ENCODE assay signal across 19 cellular contexts in the genomic region with DNA sequence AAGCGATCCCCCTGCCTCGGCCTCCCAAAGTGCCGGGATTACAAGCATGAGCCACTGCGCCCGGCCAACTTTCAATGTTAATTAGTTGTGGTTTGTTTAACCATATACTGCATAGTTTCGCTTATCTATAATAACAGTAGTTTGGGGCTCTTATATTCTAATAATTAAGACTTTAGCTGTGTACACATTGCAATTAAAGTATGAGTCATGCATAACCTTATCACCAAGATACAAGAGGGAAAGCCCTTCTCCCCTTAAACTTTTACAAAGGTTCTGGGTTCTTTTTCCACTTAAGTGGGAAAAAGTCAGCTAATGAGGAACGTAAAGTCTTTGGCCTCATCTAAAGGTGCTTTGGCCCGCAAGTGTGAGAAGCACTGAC. TPM values are rescaled to one million over a fixed set of nuclear protein-coding genes. Genes with fewer than 3 reads are reported as not detected.
A peak's percentile ranks its signal among the peaks of the same experiment; 100 is the strongest.
DNase-seq lines count a peak whose midpoint lies in the region; ATAC-seq, FAIRE-seq and TF ChIP-seq lines count a peak whose summit lies in the region.
"Had no signal": no experiment of that assay in that cellular context is flagged by ENCODE, and none has a peak within 500 bp of the region (broad histone marks: within the 10 kb centered on the region; RNA-seq: fewer than 3 reads in every experiment).

No MANE protein-coding gene starts in this region.

- dilution Hi-C loops in endothelial cell of umbilical vein (cut with MboI; ENCODE audit: extremely low pct_ligation_motif_present, low sequenced_read_pairs): no loop called here

- H2AFZ ChIP-seq in GM23248: no peak overlapping the region
- H2AFZ ChIP-seq in endothelial cell of umbilical vein (ENCODE audit: low read depth, low read length): peak overlapping the region; percentile 40

- POLR2A ChIA-PET in endothelial cell of umbilical vein (lab: Charles Lee): no interaction called here

- H3K79me2 ChIP-seq in GM23248 (ENCODE audit: insufficient read depth) (no peaks in the 10 kb centered on the region), endothelial cell of umbilical vein (ENCODE audit: control insufficient read depth, insufficient read depth, low read length) (no peaks in the 10 kb centered on the region)

- H3K9me2 ChIP-seq in GM23248 (ENCODE audit: insufficient read depth): no peaks in the 10 kb centered on the region

- no TSS peak for BruUV-seq in endothelial cell of umbilical vein (replicated peaks; lab: Mats Ljungman, UMichigan)

- H3K9ac ChIP-seq in GM23248 (peak overlapping the region; percentile 46; the same call in 1 of the 2 replicates), endothelial cell of umbilical vein (replicated peaks; ENCODE audit: extremely low read depth, insufficient read depth, low read length) (peak overlapping the region; percentile 62)
- H3K9ac ChIP-seq: KMS-11 had no signal

- no peak for TF ChIP-seq POLR2A in endothelial cell of umbilical vein (IDR thresholded peaks at IDR 0.05; ENCODE audit: low read depth, low read length)

- H3K9me3 ChIP-seq in GM23248 (ENCODE audit: low read depth) (no peaks in the 10 kb centered on the region), endothelial cell of umbilical vein (replicated peaks; ENCODE audit: control insufficient read depth, insufficient read depth, low read length) (no peaks in the 10 kb centered on the region)

- WGBS in GM23248 (ENCODE audit: low coverage in 1 of 2, low lambda C conversion rate in 2 of 2, missing lambda C conversion rate in 2 of 2), 2 experiments: 74 to 80% methylated on average over 8 of the region's 8 CpGs

- peaks cover 9% of the 10 kb centered on the region for H3K36me3 Mint-ChIP-seq in neural crest cell (ENCODE audit: low read depth)

- TF ChIP-seq CTCF in endothelial cell of umbilical vein (IDR thresholded peaks at IDR 0.05; ENCODE audit: extremely low read depth in 1 of 2, insufficient read depth in 1 of 2, low read depth in 1 of 2, low read length in 2 of 2): no peak
- TF ChIP-seq CTCF in neural crest cell (conservative IDR thresholded peaks at IDR 0.05): no peak

- H3K4me3 Mint-ChIP-seq in neural crest cell: peak overlapping the region; percentile 6

- H3K4me1 ChIP-seq in GM23248 (ENCODE audit: insufficient read depth): peaks cover 18% of the 10 kb centered on the region
- peaks cover 24% of the 10 kb centered on the region for H3K4me1 ChIP-seq in endothelial cell of umbilical vein (ENCODE audit: control insufficient read depth, extremely low read depth, insufficient read depth, low read length)
- H3K4me1 ChIP-seq: HAP-1 had no signal

- in situ Hi-C loops in GM23248 (cut with MboI): no loop called here

- H3K9me1 ChIP-seq in endothelial cell of umbilical vein (replicated peaks; ENCODE audit: control insufficient read depth, extremely low read depth, insufficient read depth, low read length): no peaks in the 10 kb centered on the region

- DNase-seq in GM23248 (no peak), NCI-H69 (lab: John Stamatoyannopoulos, UW) (peak; percentile 6), endothelial cell of umbilical vein (ENCODE audit: low read depth, low spot score) (no peak), neural crest cell (ENCODE audit: low read depth, low spot score) (no peak), NCI-H146 (lab: John Stamatoyannopoulos, UW) (no peak), NCI-H187 treated with DMSO at 0.1 percent for 48 hours (lab: John Stamatoyannopoulos, UW) (no peak)
- DNase-seq: DMS79 treated with DMSO at 0.1 percent for 48 hours, MV-4-11, NCI-H187, NCI-H2227 treated with DMSO at 0.1 percent for 48 hours, NCI-H524, RPMI8226, SIG-M5 had no signal

- H4K20me1 ChIP-seq in GM23248 (ENCODE audit: insufficient read depth) (no peaks in the 10 kb centered on the region), endothelial cell of umbilical vein (replicated peaks; ENCODE audit: control insufficient read depth, extremely low read depth, insufficient read depth, low read length) (no peaks in the 10 kb centered on the region)

- peaks cover 8% of the 10 kb centered on the region; the same call in 1 of the 2 replicates for H3K36me3 ChIP-seq in GM23248 (ENCODE audit: low read depth)
- H3K36me3 ChIP-seq in endothelial cell of umbilical vein (ENCODE audit: control insufficient read depth in 2 of 2, extremely low read depth in 1 of 2, insufficient read depth in 2 of 2, low read length in 2 of 2): peaks cover 2 to 6% of the 10 kb centered on the region in 2 experiments

- H3K4me2 ChIP-seq in GM23248 (ENCODE audit: unreplicated experiment): peak overlapping the region; percentile 18
- H3K4me2 ChIP-seq in endothelial cell of umbilical vein (ENCODE audit: insufficient read depth, low read length): peak overlapping the region; percentile 68
- H3K4me2 ChIP-seq: KMS-11 had no signal

- intact Hi-C loops in endothelial cell of umbilical vein (cut with micrococcal nuclease): no loop called here

- CTCF ChIA-PET in endothelial cell of umbilical vein (lab: Charles Lee): interaction anchor here (1.1 to 5.4 kb wide), 4 partner anchors 9 to 32 kb away, joined by 3 to 29 read pairs (median 4); no protein-coding TSS in a partner anchor

- no peaks in the 10 kb centered on the region for H3K9me3 Mint-ChIP-seq in neural crest cell

- H3K4me3 ChIP-seq in GM23248 (no peak overlapping the region), endothelial cell of umbilical vein (replicated peaks in 1 of 3; ENCODE audit: insufficient read depth in 1 of 3, low read depth in 1 of 3, low read length in 3 of 3) (no peak overlapping the region)
- H3K4me3 ChIP-seq: HAP-1 had no signal

- H3F3A ChIP-seq in GM23248 (ENCODE audit: insufficient read depth): peaks cover 32% of the 10 kb centered on the region

- H3K27ac Mint-ChIP-seq in neural crest cell (ENCODE audit: unreplicated experiment): no peak overlapping the region

- FAIRE-seq in endothelial cell of umbilical vein (lab: Jason Lieb, UNC): no peak
- FAIRE-seq: G401.6, GM19239 had no signal

- H3K27me3 ChIP-seq in GM23248 (replicated peaks; ENCODE audit: insufficient read depth) (no peaks in the 10 kb centered on the region), endothelial cell of umbilical vein (ENCODE audit: control insufficient read depth in 2 of 2, insufficient read depth in 2 of 2, low read length in 2 of 2) (no peaks in the 10 kb centered on the region)

- H3K27ac ChIP-seq in GM23248 (peak overlapping the region; percentile 81), endothelial cell of umbilical vein (ENCODE audit: insufficient read depth, low read depth, low read length) (peak overlapping the region; percentile 98)
- H3K27ac ChIP-seq: KMS-11 had no signal

- H3K27me3 Mint-ChIP-seq in neural crest cell (ENCODE audit: low read depth): peaks cover 24% of the 10 kb centered on the region

- ATAC-seq in HG02938 (IDR thresholded peaks at IDR 0.05; ENCODE audit: unreplicated experiment): no peak

- H3K4me1 Mint-ChIP-seq in neural crest cell: peaks cover 5% of the 10 kb centered on the region

RNA-seq across cellular contexts. Expression of a gene that starts 3.2 kb away (rescaled TPM):
- not detected in 2 replicates for total RNA-seq in GM23248 (2014; rRNA removed; shearing (Covaris generic))
- polyA plus RNA-seq in GM23248 (2016; fragmentation: Nextera tagmentation; extraction: Ambion mirVana): not detected in 2 replicates
- not detected in 2 replicates for total RNA-seq in endothelial cell of umbilical vein
- not detected in 2 replicates for polyA plus RNA-seq in endothelial cell of umbilical vein
- polyA plus RNA-seq in endothelial cell of umbilical vein (2011; cell fraction: cytosol; rRNA removed): not detected in 2 replicates
- not detected in 2 replicates for polyA plus RNA-seq in endothelial cell of umbilical vein (2011; cell fraction: nucleus; rRNA removed)
- polyA plus RNA-seq in endothelial cell of umbilical vein (2012): not detected in 2 replicates
- not detected in 2 replicates for polyA minus RNA-seq in endothelial cell of umbilical vein
- not detected for polyA minus RNA-seq in endothelial cell of umbilical vein (2011; cell fraction: cytosol; rRNA and poly(A)+ RNA removed)
- not detected in 2 replicates for polyA minus RNA-seq in endothelial cell of umbilical vein (2011; cell fraction: nucleus; rRNA and poly(A)+ RNA removed)
- not detected in 2 replicates for total RNA-seq in neural crest cell
- polyA plus RNA-seq: AG04450 had no signal

RNA-seq across cellular contexts. Expression of a gene that starts 16.3 kb away (rescaled TPM):
- 319 and 415 TPM in 2 replicates for total RNA-seq in GM23248 (2014; rRNA removed; shearing (Covaris generic))
- polyA plus RNA-seq in GM23248 (2016; fragmentation: Nextera tagmentation; extraction: Ambion mirVana) (197 and 204 TPM in 2 replicates), endothelial cell of umbilical vein (722 and 766 TPM in 2 replicates)
- total RNA-seq in endothelial cell of umbilical vein (453 and 481 TPM in 2 replicates), neural crest cell (836 and 881 TPM in 2 replicates)
- polyA plus RNA-seq in endothelial cell of umbilical vein (2011; cell fraction: cytosol; rRNA removed): 462 and 465 TPM in 2 replicates
- polyA plus RNA-seq in endothelial cell of umbilical vein (2011; cell fraction: nucleus; rRNA removed): 1,430 and 1,543 TPM in 2 replicates
- polyA plus RNA-seq in endothelial cell of umbilical vein (2012): 283 and 357 TPM in 2 replicates
- polyA minus RNA-seq in endothelial cell of umbilical vein: 941 and 1,099 TPM in 2 replicates
- 284 TPM for polyA minus RNA-seq in endothelial cell of umbilical vein (2011; cell fraction: cytosol; rRNA and poly(A)+ RNA removed)
- 394 and 502 TPM in 2 replicates for polyA minus RNA-seq in endothelial cell of umbilical vein (2011; cell fraction: nucleus; rRNA and poly(A)+ RNA removed)

RNA-seq across cellular contexts. Expression of a gene that starts 20.9 kb away (rescaled TPM):
- total RNA-seq in GM23248 (2014; rRNA removed; shearing (Covaris generic)): 0.89 and 1.8 TPM in 2 replicates
- polyA plus RNA-seq in GM23248 (2016; fragmentation: Nextera tagmentation; extraction: Ambion mirVana) (2.8 and 3.5 TPM in 2 replicates), endothelial cell of umbilical vein (0.64 and 0.70 TPM in 2 replicates)
- total RNA-seq in endothelial cell of umbilical vein (0.84 and 1.4 TPM in 2 replicates), neural crest cell (3.3 and 5.1 TPM in 2 replicates)
- polyA plus RNA-seq in endothelial cell of umbilical vein (2011; cell fraction: cytosol; rRNA removed): 0.63 and 0.66 TPM in 2 replicates
- polyA plus RNA-seq in endothelial cell of umbilical vein (2011; cell fraction: nucleus; rRNA removed): 2.7 and 4.2 TPM in 2 replicates
- polyA plus RNA-seq in endothelial cell of umbilical vein (2012): 0.49 and 0.70 TPM in 2 replicates
- 0.15 and 3.6 TPM in 2 replicates for polyA minus RNA-seq in endothelial cell of umbilical vein
- polyA minus RNA-seq in endothelial cell of umbilical vein (2011; cell fraction: cytosol; rRNA and poly(A)+ RNA removed): not detected
- 1.1 and 1.5 TPM in 2 replicates for polyA minus RNA-seq in endothelial cell of umbilical vein (2011; cell fraction: nucleus; rRNA and poly(A)+ RNA removed)

RNA-seq across cellular contexts. Expression of a gene that starts 21.9 kb away (rescaled TPM):
- total RNA-seq in GM23248 (2014; rRNA removed; shearing (Covaris generic)): 20.4 and 22.9 TPM in 2 replicates
- polyA plus RNA-seq in GM23248 (2016; fragmentation: Nextera tagmentation; extraction: Ambion mirVana) (12.3 and 15.0 TPM in 2 replicates), endothelial cell of umbilical vein (9.9 and 14.2 TPM in 2 replicates)
- total RNA-seq in endothelial cell of umbilical vein (14.6 and 15.5 TPM in 2 replicates), neural crest cell (25.7 and 28.6 TPM in 2 replicates)
- polyA plus RNA-seq in endothelial cell of umbilical vein (2011; cell fraction: cytosol; rRNA removed): 7.1 and 11.2 TPM in 2 replicates
- 8.1 and 8.5 TPM in 2 replicates for polyA plus RNA-seq in endothelial cell of umbilical vein (2011; cell fraction: nucleus; rRNA removed)
- 8.4 and 10.2 TPM in 2 replicates for polyA plus RNA-seq in endothelial cell of umbilical vein (2012)
- polyA minus RNA-seq in endothelial cell of umbilical vein: 5.2 TPM in 2 replicates
- polyA minus RNA-seq in endothelial cell of umbilical vein (2011; cell fraction: cytosol; rRNA and poly(A)+ RNA removed): 13.5 TPM
- polyA minus RNA-seq in endothelial cell of umbilical vein (2011; cell fraction: nucleus; rRNA and poly(A)+ RNA removed): 2.8 and 9.3 TPM in 2 replicates

RNA-seq across cellular contexts. Expression of a gene that starts 27.6 kb away (rescaled TPM):
- 4.1 and 4.9 TPM in 2 replicates for total RNA-seq in GM23248 (2014; rRNA removed; shearing (Covaris generic))
- polyA plus RNA-seq in GM23248 (2016; fragmentation: Nextera tagmentation; extraction: Ambion mirVana) (3.7 and 4.2 TPM in 2 replicates), endothelial cell of umbilical vein (32.8 and 35.7 TPM in 2 replicates)
- total RNA-seq in endothelial cell of umbilical vein (25.9 and 36.3 TPM in 2 replicates), neural crest cell (0.61 TPM in 1 of 2 replicates, not detected in the other)
- 23.2 and 24.5 TPM in 2 replicates for polyA plus RNA-seq in endothelial cell of umbilical vein (2011; cell fraction: cytosol; rRNA removed)
- polyA plus RNA-seq in endothelial cell of umbilical vein (2011; cell fraction: nucleus; rRNA removed): 20.7 and 21.0 TPM in 2 replicates
- 18.4 and 26.2 TPM in 2 replicates for polyA plus RNA-seq in endothelial cell of umbilical vein (2012)
- polyA minus RNA-seq in endothelial cell of umbilical vein: 36.5 and 43.9 TPM in 2 replicates
- 17.6 TPM for polyA minus RNA-seq in endothelial cell of umbilical vein (2011; cell fraction: cytosol; rRNA and poly(A)+ RNA removed)
- polyA minus RNA-seq in endothelial cell of umbilical vein (2011; cell fraction: nucleus; rRNA and poly(A)+ RNA removed): 8.9 and 9.9 TPM in 2 replicates
